2 cellular contexts compared by ENCODE assay signal in the genomic region with DNA sequence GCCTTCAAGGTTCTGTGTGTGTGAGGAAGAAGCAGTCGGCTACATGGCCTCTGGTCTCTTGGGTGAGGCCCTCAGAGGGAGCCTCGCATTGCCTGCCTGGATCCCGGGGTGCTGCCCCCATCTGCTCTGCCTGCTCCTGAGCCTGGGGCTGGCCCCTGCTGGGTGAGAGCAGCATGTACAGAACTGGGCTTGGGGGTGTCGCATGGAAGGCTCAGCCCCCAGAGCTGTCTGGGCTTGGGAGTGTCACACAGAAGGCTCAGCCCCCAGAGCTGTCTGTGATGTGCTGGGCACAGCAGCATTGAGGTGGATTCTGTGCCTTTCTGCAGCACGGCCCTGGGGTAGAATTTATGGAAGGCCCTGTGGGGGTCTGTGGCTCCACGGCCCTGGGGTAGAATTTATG. TPM values are rescaled to one million over a fixed set of nuclear protein-coding genes. Genes with fewer than 3 reads are reported as not detected.
"Had no signal": no experiment of that assay in that cellular context is flagged by ENCODE, and none has a peak within 500 bp of the region (broad histone marks: within the 10 kb centered on the region; RNA-seq: fewer than 3 reads in every experiment).

No MANE protein-coding gene starts in this region.

RNA-seq across cellular contexts. Expression of a gene that starts 6.4 kb away (rescaled TPM):
- total RNA-seq: esophagus mucosa, esophagus squamous epithelium had no signal
